In genomic region chr16:30983898-30984610, GRCh38 we compare ENCODE assay signal across 1 cellular context.
TF ChIP-seq lines count a peak whose summit lies in the region.

No MANE protein-coding gene starts in this region.

TF ChIP-seq in HepG2, 621 proteins besides CTCF, POLR2A, EP300 and RAD21:
- TF ChIP-seq ZNF646 (CRISPR knock-in tag; IDR thresholded peaks at IDR 0.05) (no peak), ZNF432 (CRISPR knock-in tag; IDR thresholded peaks at IDR 0.05; ENCODE audit: borderline replicate concordance) (no peak), RAD51 (IDR thresholded peaks at IDR 0.05; ENCODE audit: borderline replicate concordance) (no peak), SMAD1 (CRISPR knock-in tag; IDR thresholded peaks at IDR 0.05; ENCODE audit: borderline replicate concordance, low read depth) (no peak), ZSCAN29 (CRISPR knock-in tag; conservative IDR thresholded peaks at IDR 0.05) (no peak), NONO (IDR thresholded peaks at IDR 0.05) (no peak), NONO (CRISPR knock-in tag; conservative IDR thresholded peaks at IDR 0.05) (peak; percentile 14; the same call in 1 of the 2 replicates), ZBTB7B (CRISPR knock-in tag; IDR thresholded peaks at IDR 0.05) (no peak)
